In the genomic region with DNA sequence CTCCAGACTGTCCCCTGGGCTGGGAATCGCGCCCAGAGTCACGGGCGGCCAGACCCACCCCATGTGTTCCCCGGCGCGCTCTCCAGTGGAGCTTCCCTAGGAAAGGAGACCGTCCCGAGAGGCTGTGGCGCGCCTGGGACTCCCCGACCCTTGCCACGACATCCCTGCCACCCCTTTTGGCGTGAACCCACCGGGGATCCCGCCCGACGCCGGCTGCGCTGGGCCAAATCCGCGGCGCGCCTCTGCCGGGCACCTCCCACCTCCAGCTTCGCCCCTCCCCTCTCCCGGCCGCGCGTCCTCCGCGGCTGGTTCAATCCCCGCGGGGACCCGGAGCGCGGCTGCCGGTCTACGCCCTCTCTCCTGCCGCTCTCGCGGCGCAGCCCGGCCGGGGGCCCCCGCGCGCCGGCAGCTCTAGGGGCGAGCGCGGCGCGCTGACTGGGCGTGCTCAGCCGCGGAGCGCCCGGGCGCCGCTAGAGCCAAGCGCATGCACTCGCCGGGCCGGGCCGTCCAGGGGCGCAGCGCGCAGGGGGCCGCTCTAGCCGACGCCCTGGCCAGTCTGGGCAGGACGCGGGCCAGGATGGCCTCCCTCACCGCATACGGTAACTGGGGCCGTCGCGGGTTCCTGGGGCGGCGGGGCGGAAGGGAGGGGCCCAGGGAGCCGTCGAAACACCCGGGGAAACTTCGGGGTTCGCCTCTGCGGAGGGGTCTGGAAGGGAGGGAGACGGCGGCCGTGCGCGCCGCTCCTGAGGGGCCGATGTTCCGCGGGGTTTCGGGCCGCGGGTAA, we compare ENCODE assay signal across 8 cellular contexts.
A peak's percentile ranks its signal among the peaks of the same experiment; 100 is the strongest.
DNase-seq lines count a peak whose midpoint lies in the region; ATAC-seq and TF ChIP-seq lines count a peak whose summit lies in the region.

No MANE protein-coding gene starts in this region.

- H3K9ac ChIP-seq in HUES48 (ENCODE audit: low read depth, low read length): no peak overlapping the region
- no peak overlapping the region for H3K9ac ChIP-seq in PC-3 (ENCODE audit: low read length)

- DNase-seq in AG04450 (ENCODE audit: low read depth, low spot score): no peak
- peak; percentile 46 for DNase-seq in epithelial cell of esophagus (ENCODE audit: low read depth)
- DNase-seq in OCI-M1 (lab: John Stamatoyannopoulos, UW): no peak
- no peak for DNase-seq in adrenal gland
- no peak for DNase-seq in PC-3

- H3K27ac ChIP-seq in AG04450 (ENCODE audit: low read depth, low read length) (no peak overlapping the region), HUES48 (ENCODE audit: low read depth, low read length) (no peak overlapping the region), adrenal gland (no peak overlapping the region), PC-3 (ENCODE audit: low read length) (no peak overlapping the region)

- no peak overlapping the region for H3K4me2 ChIP-seq in PC-3 (ENCODE audit: low read length)

- TF ChIP-seq POLR2A in adrenal gland (IDR thresholded peaks at IDR 0.05): no peak

- BruUV-seq in PC-3 (replicated peaks; lab: Mats Ljungman, UMichigan): no TSS peak

- 0 to 2% (median 2%) methylated on average over 9 to 100 of the region's 100 CpGs for WGBS in adrenal gland, 4 donors

- TF ChIP-seq CTCF in AG04450 (IDR thresholded peaks at IDR 0.05; ENCODE audit: low read depth, low read length): no peak
- TF ChIP-seq CTCF in epithelial cell of esophagus (IDR thresholded peaks at IDR 0.05; ENCODE audit: insufficient read depth, low read depth, low read length, missing control alignments): no peak
- TF ChIP-seq CTCF in nephron (IDR thresholded peaks at IDR 0.05; ENCODE audit: unreplicated experiment in 3 of 3): no peak
- no peak for TF ChIP-seq CTCF in adrenal gland (IDR thresholded peaks at IDR 0.05)
- no peak for TF ChIP-seq CTCF in PC-3 (conservative IDR thresholded peaks at IDR 0.05; ENCODE audit: low read depth, low read length)

- H3K79me2 ChIP-seq in PC-3 (ENCODE audit: low read length): no peaks in the 10 kb centered on the region

- H3K4me3 Mint-ChIP-seq in nephron: peak overlapping the region; percentile 70 to 82 (median 80)

- H3K9me3 ChIP-seq in AG04450 (ENCODE audit: control insufficient read depth, insufficient read depth, low read length): peaks cover 6% of the 10 kb centered on the region; the same call in 1 of the 2 replicates
- H3K9me3 ChIP-seq in HUES48 (ENCODE audit: control insufficient read depth, insufficient read depth, low read length): no peaks in the 10 kb centered on the region
- no peaks in the 10 kb centered on the region for H3K9me3 ChIP-seq in adrenal gland (replicated peaks in 1 of 3)
- no peaks in the 10 kb centered on the region for H3K9me3 ChIP-seq in PC-3 (ENCODE audit: low read length)

- H3K36me3 ChIP-seq in HUES48 (ENCODE audit: control insufficient read depth, insufficient read depth, low read length) (no peaks in the 10 kb centered on the region), adrenal gland (replicated peaks in 1 of 2) (no peaks in the 10 kb centered on the region), PC-3 (ENCODE audit: low read depth, low read length) (no peaks in the 10 kb centered on the region)

- H4K20me1 ChIP-seq in PC-3 (ENCODE audit: low read length): no peaks in the 10 kb centered on the region

- no peaks in the 10 kb centered on the region for H3K4me1 Mint-ChIP-seq in nephron

- H3K27me3 ChIP-seq in AG04450 (ENCODE audit: control insufficient read depth, insufficient read depth, low read length) (peaks cover 36% of the 10 kb centered on the region), HUES48 (ENCODE audit: control insufficient read depth, insufficient read depth, low read length) (peaks cover 45% of the 10 kb centered on the region), adrenal gland (peaks cover 38% of the 10 kb centered on the region), PC-3 (ENCODE audit: low read length) (peaks cover 35% of the 10 kb centered on the region)

- H2AFZ ChIP-seq in PC-3 (ENCODE audit: low read length): no peak overlapping the region

- no peak for ATAC-seq in PC-3
- ATAC-seq in GM18517 (IDR thresholded peaks at IDR 0.05; ENCODE audit: unreplicated experiment): no peak

- peaks cover 72% of the 10 kb centered on the region for H3K27me3 Mint-ChIP-seq in nephron (ENCODE audit: low read depth)

- POLR2A ChIA-PET in AG04450 (lab: Yijun Ruan, JAX): no interaction called here
- POLR2A ChIA-PET in PC-3 (lab: Charles Lee; ENCODE audit: unreplicated experiment): no interaction called here

- H3K4me3 ChIP-seq in AG04450 (ENCODE audit: low read depth, low read length) (peak overlapping the region; percentile 36), HUES48 (ENCODE audit: low read depth, low read length) (peak overlapping the region; percentile 53), epithelial cell of esophagus (ENCODE audit: low read length) (peak overlapping the region; percentile 45), adrenal gland (peak overlapping the region in 1 of 4 donors; percentile 56), PC-3 (ENCODE audit: low read length) (no peak overlapping the region)

- H3K9me2 ChIP-seq in PC-3 (replicated peaks; ENCODE audit: low read length): no peaks in the 10 kb centered on the region

- H3F3A ChIP-seq in PC-3 (ENCODE audit: low read length, unreplicated experiment): no peaks in the 10 kb centered on the region

- H3K36me3 Mint-ChIP-seq in nephron (ENCODE audit: low read depth): no peaks in the 10 kb centered on the region

- CTCF ChIA-PET in AG04450 (lab: Charles Lee) (no interaction called here), PC-3 (lab: Charles Lee) (no interaction called here)

- H3K9me3 Mint-ChIP-seq in nephron: no peaks in the 10 kb centered on the region

- no peak overlapping the region for H3K27ac Mint-ChIP-seq in nephron

- intact Hi-C loops in adrenal gland (cut with DNase I) (no loop called here), PC-3 (cut with micrococcal nuclease) (no loop called here)

- H3K4me1 ChIP-seq in HUES48 (ENCODE audit: control insufficient read depth, insufficient read depth, low read length): peaks cover 26% of the 10 kb centered on the region
- peaks cover 0 to 4% of the 10 kb centered on the region in 2 donors for H3K4me1 ChIP-seq in adrenal gland (replicated peaks in 1 of 2)
- no peaks in the 10 kb centered on the region for H3K4me1 ChIP-seq in PC-3 (ENCODE audit: insufficient read depth, low read length)
